In genomic region chr19:29191005-29191404, GRCh38 we compare ENCODE assay signal across 15 cellular contexts.
"Had no signal": no experiment of that assay in that cellular context is flagged by ENCODE, and none has a peak within 500 bp of the region (broad histone marks: within the 10 kb centered on the region; RNA-seq: fewer than 3 reads in every experiment).

No MANE protein-coding gene starts in this region.

- H3K36me3 ChIP-seq: esophagus muscularis mucosa, gastrocnemius medialis, heart right ventricle, right atrium auricular region, sigmoid colon had no signal

- H3K4me1 ChIP-seq: esophagus muscularis mucosa, gastrocnemius medialis, heart right ventricle, sigmoid colon had no signal

- H3K9me3 ChIP-seq: esophagus muscularis mucosa, gastrocnemius medialis, heart right ventricle, right atrium auricular region, sigmoid colon had no signal

- ATAC-seq: gastrocnemius medialis, heart right ventricle, left lobe of liver, natural killer cell had no signal

- H3K4me3 ChIP-seq: coronary artery, esophagus muscularis mucosa, gastrocnemius medialis, heart right ventricle, right atrium auricular region, sigmoid colon, skin epidermis had no signal

- H3K27me3 ChIP-seq: gastrocnemius medialis, right atrium auricular region, sigmoid colon had no signal

- H3K27ac ChIP-seq: coronary artery, esophagus muscularis mucosa, gastrocnemius medialis, heart right ventricle, right atrium auricular region, sigmoid colon, skin epidermis had no signal

- DNase-seq: effector CD4-positive, alpha-beta T cell; endodermal cell; gastrocnemius medialis; heart right ventricle; islet precursor cell; natural killer cell; sigmoid colon; stimulated activated CD4-positive, alpha-beta T cell treated with anti-CD3 and anti-CD28 coated beads, Interleukin-2, amount 100 ng/mL, for 48 hours; stimulated activated naive CD4-positive, alpha-beta T cell treated with Interleukin-2 at 50 U/mL for 16 hours; trophoblast cell had no signal
